16 cellular contexts compared by ENCODE assay signal in the genomic region with DNA sequence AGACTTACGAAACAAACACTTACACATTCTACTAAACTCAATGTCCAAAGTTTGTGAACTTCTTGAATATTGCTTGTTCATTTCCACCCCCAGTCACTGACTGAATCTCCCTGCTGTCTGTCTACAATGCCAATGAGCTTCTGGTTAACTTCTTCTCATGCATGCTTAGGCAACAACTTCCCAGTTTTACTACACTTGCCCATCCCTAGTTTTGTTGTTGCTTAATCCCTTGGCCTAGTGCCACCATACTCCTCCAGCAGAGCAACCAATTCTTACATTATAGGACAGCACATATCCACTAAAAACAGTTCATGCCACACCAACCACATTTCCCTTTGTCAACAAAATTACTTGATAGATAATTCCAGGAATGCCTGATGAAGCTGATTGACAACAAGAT. TPM values are rescaled to one million over a fixed set of nuclear protein-coding genes. Genes with fewer than 3 reads are reported as not detected.
DNase-seq lines count a peak whose midpoint lies in the region; ATAC-seq and TF ChIP-seq lines count a peak whose summit lies in the region.
"Had no signal": no experiment of that assay in that cellular context is flagged by ENCODE, and none has a peak within 500 bp of the region (broad histone marks: within the 10 kb centered on the region; RNA-seq: fewer than 3 reads in every experiment).

No MANE protein-coding gene starts in this region.

- H3K9me3 ChIP-seq in RWPE2 (ENCODE audit: severe bottlenecking) = no peaks in the 10 kb centered on the region

- no peak for TF ChIP-seq CTCF in RWPE2 (IDR thresholded peaks at IDR 0.05; ENCODE audit: poor library complexity, severe bottlenecking)
- TF ChIP-seq CTCF in fibroblast of villous mesenchyme (IDR thresholded peaks at IDR 0.05; ENCODE audit: insufficient read depth, low read depth, low read length) = no peak

- no peaks in the 10 kb centered on the region for H3K4me1 ChIP-seq in RWPE2 (ENCODE audit: insufficient read depth, poor library complexity, severe bottlenecking)

- no peaks in the 10 kb centered on the region for H3K27me3 ChIP-seq in RWPE2 (ENCODE audit: insufficient read depth, poor library complexity, severe bottlenecking)

- H3K27ac ChIP-seq in RWPE2 (ENCODE audit: poor library complexity, severe bottlenecking) = peak overlapping the region; percentile 18

- H3K4me3 ChIP-seq in RWPE2 (ENCODE audit: severe bottlenecking) (no peak overlapping the region), fibroblast of villous mesenchyme (ENCODE audit: low read depth, low read length) (no peak overlapping the region)
- H3K4me3 ChIP-seq: smooth muscle cell had no signal

- DNase-seq in H4 (ENCODE audit: low spot score) = peak; percentile 6
- no peak for DNase-seq in RWPE2 (ENCODE audit: low spot score)
- DNase-seq in fibroblast of villous mesenchyme (ENCODE audit: low read depth) = peak; percentile 43
- DNase-seq in putamen (ENCODE audit: low spot score) = peak; percentile 42
- no peak for DNase-seq in stimulated activated CD4-positive, alpha-beta T cell treated with anti-CD3 and anti-CD28 coated beads, Interleukin-2, amount 100 ng/mL, for 24 hours
- no peak for DNase-seq in SW 1271 (lab: John Stamatoyannopoulos, UW)
- no peak for DNase-seq in DMS 273 (lab: John Stamatoyannopoulos, UW; ENCODE audit: unreplicated experiment)
- DNase-seq in activated effector memory CD4-positive, alpha-beta T cell treated with Interleukin-2 at 50 U/mL for 16 hours = no peak
- DNase-seq: activated CD4-positive, CD25-positive, alpha-beta regulatory T cell; cerebellar nuclear complex; KG1; mesendoderm; SHP77 had no signal

- no peaks in the 10 kb centered on the region for H3K36me3 ChIP-seq in RWPE2 (ENCODE audit: low read depth)

- peak; percentile 60 for ATAC-seq in RWPE2 (ENCODE audit: low read depth)
- ATAC-seq: HCT116 had no signal

RNA-seq across cellular contexts. Expression of gene CCR2, which starts 40.9 kb away (rescaled TPM):
- total RNA-seq in H4 (2014; rRNA removed; shearing (Covaris generic)) = not detected in 2 replicates
- total RNA-seq in fibroblast of villous mesenchyme = not detected in 2 replicates
- total RNA-seq: glomerular endothelial cell, smooth muscle cell had no signal

RNA-seq across cellular contexts. Expression of gene CCR5, which starts 57.8 kb away (rescaled TPM):
- total RNA-seq in H4 (2014; rRNA removed; shearing (Covaris generic)) = not detected in 2 replicates
- under 0.01 TPM in 1 of 2 replicates, not detected in the other for total RNA-seq in fibroblast of villous mesenchyme
- total RNA-seq: glomerular endothelial cell, smooth muscle cell had no signal

Comparison
In these comparisons a context has a peak if more than half of its experiments do, and no peak if none do; other contexts are left out.
1. DNase-seq: peak in H4 (single experiment), fibroblast of villous mesenchyme (single experiment) and putamen (single experiment); none in RWPE2 (single experiment), stimulated activated CD4-positive, alpha-beta T cell treated with anti-CD3 and anti-CD28 coated beads, Interleukin-2, amount 100 ng/mL, for 24 hours (0 of 2), SW 1271 (0 of 2), DMS 273 (single experiment) and activated effector memory CD4-positive, alpha-beta T cell treated with Interleukin-2 at 50 U/mL for 16 hours (single experiment).